8 cellular contexts compared by ENCODE assay signal in the genomic region with DNA sequence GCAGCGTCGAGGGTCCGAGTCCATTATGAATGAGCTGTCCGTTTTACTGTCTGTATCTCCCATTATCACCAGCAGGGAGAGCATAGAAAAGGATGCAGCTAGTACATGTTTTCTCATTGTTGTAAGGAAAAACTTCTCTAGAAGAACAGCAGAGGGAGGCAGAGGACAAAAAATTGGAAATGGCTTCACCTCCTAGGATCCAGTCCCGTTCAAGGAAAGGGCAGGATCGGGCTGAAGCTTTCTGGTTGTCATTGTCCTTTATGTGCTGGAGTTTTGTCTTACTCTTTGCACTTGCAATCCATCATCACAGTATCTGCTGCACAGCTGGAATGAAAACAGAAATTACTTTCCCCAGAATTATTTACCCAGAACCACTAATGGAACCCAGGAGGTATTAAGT. TPM values are rescaled to one million over a fixed set of nuclear protein-coding genes. Genes with fewer than 3 reads are reported as not detected.
DNase-seq lines count a peak whose midpoint lies in the region; ATAC-seq, FAIRE-seq and TF ChIP-seq lines count a peak whose summit lies in the region.

No MANE protein-coding gene starts in this region.

- H3K4me1 ChIP-seq in Loucy (ENCODE audit: insufficient read depth, low read length, poor library complexity, severe bottlenecking) (no peaks in the 10 kb centered on the region), Panc1 (ENCODE audit: control insufficient read depth, insufficient read depth, low read length) (no peaks in the 10 kb centered on the region), tibial artery (no peaks in the 10 kb centered on the region)

- DNase-seq in D721Med (ENCODE audit: insufficient read length, low spot score) = no peak
- DNase-seq in Panc1 (ENCODE audit: low read depth, low spot score) = peak; percentile 71
- DNase-seq in cerebellum (ENCODE audit: low spot score) = peak; percentile 65
- DNase-seq in left lobe of liver (ENCODE audit: low spot score) = no peak
- DNase-seq in tibial artery = no peak
- no peak for DNase-seq in middle frontal gyrus (ENCODE audit: extremely low spot score, low spot score)

- H3K9me3 ChIP-seq in Loucy (ENCODE audit: insufficient read depth, low read depth, low read length) (no peaks in the 10 kb centered on the region), Panc1 (ENCODE audit: control insufficient read depth, insufficient read depth, low read depth, low read length) (no peaks in the 10 kb centered on the region), tibial artery (peaks cover 0 to 3% (median 0%) of the 10 kb centered on the region in 3 donors)

- no peak overlapping the region for H3K27ac ChIP-seq in Panc1 (ENCODE audit: low read length)
- H3K27ac ChIP-seq in tibial artery = no peak overlapping the region

- POLR2A ChIA-PET in Panc1 (lab: Charles Lee) = interaction anchor here (0.6 kb wide), 1 partner anchor 725 kb away, joined by 8 read pairs; no protein-coding TSS in a partner anchor

- in situ Hi-C loops in Panc1 (cut with HindIII; ENCODE audit: low pct_unique_long_range_greater_than_20kb, low sequenced_read_pairs) = no loop called here

- H3K36me3 ChIP-seq in Loucy (ENCODE audit: insufficient read depth, low read length) (no peaks in the 10 kb centered on the region), Panc1 (ENCODE audit: control insufficient read depth, insufficient read depth, low read length) (no peaks in the 10 kb centered on the region), tibial artery (no peaks in the 10 kb centered on the region)

- H3F3A ChIP-seq in Loucy (ENCODE audit: low read depth) = no peaks in the 10 kb centered on the region

- intact Hi-C loops in Panc1 (cut with micrococcal nuclease; ENCODE audit: unreplicated experiment) (loop anchor here (2.0 kb wide), 1 partner anchor 286 kb away; no protein-coding TSS in a partner anchor), tibial artery (cut with DNase I; ENCODE audit: low total_unique reads) (loop anchor here (5.0 to 10.0 kb wide), 2 partner anchors 286 to 1229 kb away; no protein-coding TSS in a partner anchor)

- no peaks in the 10 kb centered on the region for H3K9me2 ChIP-seq in Loucy (replicated peaks; ENCODE audit: low read depth, low read length)

- H3K4me3 ChIP-seq in Loucy (ENCODE audit: low read length, poor library complexity, severe bottlenecking) (peak overlapping the region; percentile 53), Panc1 (ENCODE audit: low read depth in 2 of 2, low read length in 2 of 2) (no peak overlapping the region), tibial artery (no peak overlapping the region)

- no peaks in the 10 kb centered on the region for H4K20me1 ChIP-seq in Loucy (ENCODE audit: insufficient read depth, low read length, poor library complexity, severe bottlenecking)

- FAIRE-seq in D721Med (lab: Jason Lieb, UNC) = no peak

- no peak overlapping the region for H3K9ac ChIP-seq in Loucy (ENCODE audit: low read depth, low read length, poor library complexity, severe bottlenecking)

- no TSS peak for BruUV-seq in Panc1 (replicated peaks; lab: Mats Ljungman, UMichigan)

- no peaks in the 10 kb centered on the region for H3K27me3 ChIP-seq in Loucy (ENCODE audit: insufficient read depth, low read length, poor library complexity, severe bottlenecking)
- H3K27me3 ChIP-seq in Panc1 (ENCODE audit: control insufficient read depth, insufficient read depth, low read length) = no peaks in the 10 kb centered on the region
- H3K27me3 ChIP-seq in tibial artery = no peaks in the 10 kb centered on the region

- peak overlapping the region; percentile 53 for H3K4me2 ChIP-seq in Loucy (ENCODE audit: low read depth, low read length, poor library complexity, severe bottlenecking)

- CTCF ChIA-PET in Panc1 (lab: Charles Lee) = interaction anchor here (0.5 to 1.9 kb wide), 11 partner anchors 8 to 1845 kb away, joined by 3 to 8 read pairs (median 4); no protein-coding TSS in a partner anchor

- TF ChIP-seq CTCF in D721Med (IDR thresholded peaks at IDR 0.05; ENCODE audit: insufficient read depth, missing control alignments) (peak; percentile 54), Loucy (conservative IDR thresholded peaks at IDR 0.05; ENCODE audit: low read length) (peak; percentile 78), Panc1 (IDR thresholded peaks at IDR 0.05) (peak; percentile 74), tibial artery (IDR thresholded peaks at IDR 0.05) (peak; percentile 64 to 80)

- ATAC-seq in GM19351 (IDR thresholded peaks at IDR 0.05; ENCODE audit: unreplicated experiment) = peak; percentile 95
- ATAC-seq in Panc1 = peak; percentile 93
- ATAC-seq in left lobe of liver = peak; percentile 98

- peak overlapping the region; percentile 74 for H2AFZ ChIP-seq in Loucy (ENCODE audit: low read length)

- no peaks in the 10 kb centered on the region for H3K79me2 ChIP-seq in Loucy (ENCODE audit: insufficient read depth, low read length)

RNA-seq across cellular contexts. Expression of a gene that starts 14.7 kb away (rescaled TPM):
- total RNA-seq in Panc1 (2021; ENCODE audit: unreplicated experiment) (not detected), cerebellum (18.7 TPM), left lobe of liver (not detected)
- polyA plus RNA-seq in Panc1 (2012; ENCODE audit: insufficient read length) = not detected

Comparison
In these comparisons a context has a peak if more than half of its experiments do, and no peak if none do; other contexts are left out.
1. DNase-seq: peak in Panc1 (single experiment) and cerebellum (single experiment); none in D721Med (single experiment), left lobe of liver (single experiment), tibial artery (0 of 2) and middle frontal gyrus (single experiment).
2. RNA of a gene that starts 14.7 kb away (total RNA-seq): 18.7 TPM in cerebellum (single experiment); not detected in Panc1 (single experiment) and not detected in left lobe of liver (single experiment); every median in the first group is over 10 times any median in the second.
3. Peak in every context shown above with its lines, with median percentiles within 50 percentile points of each other: CTCF ChIP-seq and ATAC-seq.